8 cellular contexts compared by ENCODE assay signal in genomic region chr2:53767405-53768232, GRCh38. TPM values are rescaled to one million over a fixed set of nuclear protein-coding genes. Genes with fewer than 3 reads are reported as not detected.
A peak's percentile ranks its signal among the peaks of the same experiment; 100 is the strongest.
DNase-seq lines count a peak whose midpoint lies in the region; ATAC-seq and TF ChIP-seq lines count a peak whose summit lies in the region.

CHAC2 (plus strand) TSS chr2:53767804; CDS start chr2:53767887, 83 bp downstream.

- peak within 1 kb of the TSS; percentile 22 for H2AK9ac ChIP-seq in IMR-90 (replicated peaks; ENCODE audit: low read depth, low read length, poor library complexity)

- peak within 1 kb of the TSS; percentile 29 to 99 for H4K8ac ChIP-seq in IMR-90 (ENCODE audit: low read depth in 2 of 2, low read length in 2 of 2)

- TF ChIP-seq CTCF in IMR-90 (conservative IDR thresholded peaks at IDR 0.05; ENCODE audit: low read depth, low read length) (no peak; the same call in 1 of the 2 replicates), epithelial cell of proximal tubule (conservative IDR thresholded peaks at IDR 0.05; ENCODE audit: low read depth, low read length) (peak; percentile 25)

- H4K20me1 ChIP-seq in IMR-90 (ENCODE audit: insufficient read depth, low read length): no peaks in the 10 kb centered on the region

- WGBS in IMR-90 (ENCODE audit: extremely low coverage in 2 of 2, insufficient read length in 1 of 2), 2 experiments: 0% methylated on average over 9 of the region's 45 CpGs; no CpG with 5 or more reads in 1 of the 2 experiments

- peak within 1 kb of the TSS; percentile 88 for H3K23ac ChIP-seq in IMR-90 (ENCODE audit: low read depth, low read length)

- peaks cover 3% of the 10 kb centered on the region for H3K36me3 ChIP-seq in IMR-90 (ENCODE audit: control insufficient read depth, insufficient read depth, low read length)
- H3K36me3 ChIP-seq in mucosa of rectum (ENCODE audit: control insufficient read depth in 2 of 2, insufficient read depth in 2 of 2, low read length in 2 of 2): peaks cover 0 to 4% of the 10 kb centered on the region in 2 donors

- BruUV-seq in IMR-90 (replicated peaks; lab: Mats Ljungman, UMichigan): no TSS peak

- H2AK5ac ChIP-seq in IMR-90 (ENCODE audit: low read depth, low read length): peak within 1 kb of the TSS; percentile 48; the same call in 1 of the 2 replicates

- ATAC-seq in GM21529 (IDR thresholded peaks at IDR 0.05; ENCODE audit: unreplicated experiment): peak; percentile 93
- peak; percentile 96 for ATAC-seq in IMR-90 (ENCODE audit: low read depth)

- TF ChIP-seq POLR2A in IMR-90 (IDR thresholded peaks at IDR 0.05; ENCODE audit: low read depth, low read length): peak; percentile 61; the same call in 1 of the 2 replicates

- intact Hi-C loops in IMR-90 (cut with micrococcal nuclease): no loop called here

- no peak within 1 kb of the TSS for H2BK20ac ChIP-seq in IMR-90 (ENCODE audit: low read depth, low read length)

- CTCF ChIA-PET in IMR-90 (lab: Yijun Ruan, JAX): interaction anchor here (0.6 to 1.2 kb wide), 2 partner anchors 12 to 15 kb away, joined by 5 read pairs; no protein-coding TSS in a partner anchor

- H3K4me3 ChIP-seq in IMR-90 (ENCODE audit: insufficient read depth, low read depth, low read length) (peak within 1 kb of the TSS; percentile 70), epithelial cell of proximal tubule (ENCODE audit: low read depth, low read length) (peak within 1 kb of the TSS; percentile 87), mucosa of rectum (ENCODE audit: low read length in 2 of 2) (peak within 1 kb of the TSS; percentile 77 to 91)

- H3K27ac ChIP-seq in IMR-90 (ENCODE audit: insufficient read depth, low read length): peak within 1 kb of the TSS; percentile 83
- H3K27ac ChIP-seq in mucosa of rectum (ENCODE audit: low read depth in 2 of 2, low read length in 2 of 2): peak within 1 kb of the TSS; percentile 45 to 72

- no peaks in the 10 kb centered on the region for H3K4me1 ChIP-seq in IMR-90 (ENCODE audit: control insufficient read depth, insufficient read depth, low read length)
- peaks cover 5 to 10% of the 10 kb centered on the region in 2 donors for H3K4me1 ChIP-seq in mucosa of rectum (ENCODE audit: control insufficient read depth in 2 of 2, insufficient read depth in 2 of 2, low read length in 2 of 2)

- peak within 1 kb of the TSS; percentile 93 for H2BK5ac ChIP-seq in IMR-90 (ENCODE audit: low read depth, low read length, poor library complexity, severe bottlenecking)

- no peak within 1 kb of the TSS for H2BK15ac ChIP-seq in IMR-90 (ENCODE audit: low read depth, low read length)

- peak within 1 kb of the TSS; percentile 85 for H2BK120ac ChIP-seq in IMR-90 (ENCODE audit: low read depth, low read length)

- H3K18ac ChIP-seq in IMR-90 (ENCODE audit: low read depth, low read length): peak within 1 kb of the TSS; percentile 96

- peak within 1 kb of the TSS; percentile 74; the same call in 1 of the 2 replicates for H4K91ac ChIP-seq in IMR-90 (ENCODE audit: insufficient read depth, low read depth, low read length)

- H3K27me3 ChIP-seq in IMR-90 (ENCODE audit: control insufficient read depth, insufficient read depth, low read length) (no peaks in the 10 kb centered on the region), mucosa of rectum (ENCODE audit: control insufficient read depth in 2 of 2, insufficient read depth in 2 of 2, low read length in 2 of 2) (no peaks in the 10 kb centered on the region)

- H3K9me3 ChIP-seq in IMR-90 (ENCODE audit: control insufficient read depth, insufficient read depth, low read length): no peaks in the 10 kb centered on the region
- no peaks in the 10 kb centered on the region for H3K9me3 ChIP-seq in mucosa of rectum (ENCODE audit: control insufficient read depth in 2 of 2, low read length in 2 of 2)

- DNase-seq in DMS153 treated with DMSO at 0.1 percent for 48 hours (lab: John Stamatoyannopoulos, UW; ENCODE audit: unreplicated experiment): peak; percentile 87
- DNase-seq in IMR-90: peak; percentile 78
- DNase-seq in OCI-M2 (lab: John Stamatoyannopoulos, UW; ENCODE audit: unreplicated experiment): peak; percentile 67
- DNase-seq in activated T-cell treated with anti-CD3 and anti-CD28 coated beads for 4 hours: peak; percentile 75
- peak; percentile 69 for DNase-seq in epithelial cell of proximal tubule (ENCODE audit: low read depth)
- peak; percentile 90 for DNase-seq in stimulated activated CD8-positive, alpha-beta memory T cell treated with anti-CD3 and anti-CD28 coated beads, Interleukin-4, amount 100 ng/mL, for 48 hours

- H4K5ac ChIP-seq in IMR-90 (ENCODE audit: low read depth, low read length): peak within 1 kb of the TSS; percentile 90; the same call in 1 of the 2 replicates

- peak within 1 kb of the TSS; percentile 98 for H2AFZ ChIP-seq in IMR-90 (replicated peaks; ENCODE audit: low read length, poor library complexity)

- in situ Hi-C loops in IMR-90 (cut with MboI; ENCODE audit: low sequenced_read_pairs): no loop called here

- H3K9ac ChIP-seq in IMR-90 (ENCODE audit: low read depth, low read length) (peak within 1 kb of the TSS; percentile 90), mucosa of rectum (ENCODE audit: low read depth in 1 of 2, low read length in 2 of 2) (peak within 1 kb of the TSS; percentile 68 to 72)

- H3K9me1 ChIP-seq in IMR-90 (ENCODE audit: insufficient read depth, low read length): no peaks in the 10 kb centered on the region; the same call in 1 of the 2 replicates

- dilution Hi-C loops in IMR-90 (cut with HindIII; ENCODE audit: low sequenced_read_pairs, unreplicated experiment): no loop called here

- POLR2A ChIA-PET in IMR-90 (lab: Charles Lee; ENCODE audit: unreplicated experiment): interaction anchor here (0.5 to 0.7 kb wide), 2 partner anchors 48 to 895 kb away, joined by 3 to 5 read pairs; no protein-coding TSS in a partner anchor

- TF ChIP-seq RAD21 in IMR-90 (IDR thresholded peaks at IDR 0.05; ENCODE audit: low read length): no peak

- H3K4ac ChIP-seq in IMR-90 (ENCODE audit: low read depth, low read length): peak within 1 kb of the TSS; percentile 68

- H3K79me1 ChIP-seq in IMR-90 (ENCODE audit: low read depth in 1 of 2, low read length in 2 of 2): peaks cover 16 to 46% of the 10 kb centered on the region in 2 experiments

- peak within 1 kb of the TSS; percentile 98 for H3K4me2 ChIP-seq in IMR-90 (ENCODE audit: low read depth, low read length)

- peak within 1 kb of the TSS; percentile 86 for H3K56ac ChIP-seq in IMR-90 (ENCODE audit: extremely low read depth, insufficient read depth, low read length)

- H3K14ac ChIP-seq in IMR-90 (replicated peaks; ENCODE audit: low read depth, low read length): peak within 1 kb of the TSS; percentile 97

TF ChIP-seq in IMR-90, 13 proteins besides CTCF, POLR2A, EP300 and RAD21:
- TF ChIP-seq CHD1 (IDR thresholded peaks at IDR 0.05; ENCODE audit: low read depth, low read length) (no peak), RFX5 (IDR thresholded peaks at IDR 0.05; ENCODE audit: low read depth, low read length) (no peak), SMC3 (IDR thresholded peaks at IDR 0.05; ENCODE audit: low read depth, low read length) (no peak), MXI1 (IDR thresholded peaks at IDR 0.05; ENCODE audit: borderline replicate concordance, low read depth, low read length) (no peak), BHLHE40 (IDR thresholded peaks at IDR 0.05; ENCODE audit: low read depth, low read length) (no peak), ELK1 (IDR thresholded peaks at IDR 0.05; ENCODE audit: borderline replicate concordance, low read depth, low read length) (no peak), MAZ (IDR thresholded peaks at IDR 0.05; ENCODE audit: borderline replicate concordance, low read depth, low read length) (no peak)

RNA-seq across cellular contexts. Expression of gene CHAC2, which starts in this region (rescaled TPM):
- total RNA-seq in IMR-90 (2012; rRNA removed) (3.9 and 6.9 TPM in 2 replicates), epithelial cell of proximal tubule (10.3 and 21.1 TPM in 2 replicates)
- polyA plus RNA-seq in IMR-90 (2012; rRNA removed): 1.9 and 2.4 TPM in 2 replicates
- polyA plus RNA-seq in IMR-90 (2012; cell fraction: cytosol; rRNA removed): 1.4 and 1.8 TPM in 2 replicates
- polyA plus RNA-seq in IMR-90 (2012; cell fraction: nucleus; rRNA removed; ENCODE audit: low replicate concordance): 0.36 and 0.63 TPM in 2 replicates

Comparison
In these comparisons a context has a peak if more than half of its experiments do, and no peak if none do; other contexts are left out.
1. Peak in every context shown above with its lines: DNase-seq, ATAC-seq, H3K4me3 ChIP-seq and H3K27ac ChIP-seq.